10 cellular contexts compared by ENCODE assay signal in the genomic region with DNA sequence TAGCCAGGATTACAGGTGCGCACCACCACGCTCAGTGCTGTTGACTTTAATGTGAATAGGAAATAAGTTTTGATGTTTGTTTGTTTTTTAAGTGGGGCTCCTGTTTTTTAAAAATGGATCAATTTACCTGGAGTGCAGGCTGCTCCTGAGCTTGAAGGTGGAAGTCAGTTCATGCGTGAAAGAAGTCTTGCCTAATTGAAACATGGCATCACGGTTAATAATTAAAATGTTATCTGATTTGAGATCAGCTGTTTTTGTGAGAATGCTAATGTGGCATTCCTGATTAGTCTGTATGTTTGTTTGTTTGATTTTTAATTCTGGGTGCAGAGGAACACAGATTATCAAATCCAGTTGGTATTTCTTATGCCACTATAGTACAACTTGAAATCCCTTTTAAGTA. TPM values are rescaled to one million over a fixed set of nuclear protein-coding genes. Genes with fewer than 3 reads are reported as not detected.
"Had no signal": no experiment of that assay in that cellular context is flagged by ENCODE, and none has a peak within 500 bp of the region (broad histone marks: within the 10 kb centered on the region; RNA-seq: fewer than 3 reads in every experiment).

No MANE protein-coding gene starts in this region.

- H3K4me1 ChIP-seq: uterus had no signal

- H3K27me3 ChIP-seq: foreskin keratinocyte, ovary, uterus had no signal

- H3K9me3 Mint-ChIP-seq: activated T-helper 2 cell treated with anti-CD3 and anti-CD28 coated beads, Interferon-gamma antibody, Interleukin-2, Interleukin-4, amounts not matched to agents 10 μg/mL and 5 μg/mL and 100 μg/mL, durations not matched to agents 14 hours and 24 hours and 36 hours had no signal

- DNase-seq: activated CD4-positive, alpha-beta T cell treated with anti-CD3 and anti-CD28 coated beads for 4 hours; foreskin keratinocyte; left colon; ovary; stimulated activated CD4-positive, alpha-beta T cell treated with anti-CD3 and anti-CD28 coated beads, Interleukin-4, amount 100 ng/mL, for 1 hour; stimulated activated CD8-positive, alpha-beta memory T cell treated with anti-CD3 and anti-CD28 coated beads, Interleukin-4, amount 100 ng/mL, for 48 hours; uterus; WERI-Rb-1 had no signal

- H3K9me3 ChIP-seq: ovary, uterus had no signal

- H3K27ac ChIP-seq: foreskin keratinocyte, ovary, uterus, WERI-Rb-1 had no signal

- H3K4me3 ChIP-seq: ovary, uterus had no signal

- H3K36me3 ChIP-seq: ovary, uterus had no signal

- ATAC-seq: foreskin keratinocyte, left colon had no signal

RNA-seq across cellular contexts. Expression of a gene that starts 40.8 kb away (rescaled TPM):
- total RNA-seq: activated T-helper 2 cell treated with anti-CD3 and anti-CD28 coated beads, Interferon-gamma antibody, Interleukin-2, Interleukin-4, amounts not matched to agents 10 μg/mL and 5 μg/mL and 100 μg/mL, durations not matched to agents 14 hours and 24 hours and 36 hours; foreskin keratinocyte; SK-MEL-5 had no signal
